In the genomic region with DNA sequence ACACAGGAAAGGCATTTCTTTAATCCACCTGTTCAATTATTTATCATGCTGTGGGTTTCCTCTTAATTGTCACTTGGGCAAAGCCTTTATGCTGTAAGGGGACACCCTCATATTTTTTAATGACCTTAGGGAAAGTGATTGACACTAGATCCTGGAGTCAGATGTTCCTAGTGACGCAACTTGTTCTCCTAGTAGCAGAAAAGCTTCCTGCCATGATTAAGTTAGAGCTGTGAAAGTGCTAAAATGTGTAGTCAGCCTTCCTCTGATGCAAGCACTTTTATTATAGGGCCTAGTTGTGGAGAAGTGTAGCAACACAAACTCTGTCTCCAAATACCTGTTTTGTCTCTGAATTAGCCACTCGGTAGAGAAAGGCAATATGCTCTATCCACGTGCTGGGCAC, we compare ENCODE assay signal across 2 cellular contexts.
TF ChIP-seq lines count a peak whose summit lies in the region.

No MANE protein-coding gene starts in this region.

TF ChIP-seq in HepG2, 621 proteins besides CTCF, POLR2A, EP300 and RAD21:
- TF ChIP-seq ZNF234 (CRISPR knock-in tag; conservative IDR thresholded peaks at IDR 0.05): no peak
- 0 out of 2 replicates have a peak, but pooled peaks have one; percentile 2 for TF ChIP-seq CEBPB (IDR thresholded peaks at IDR 0.05; ENCODE audit: borderline replicate concordance, low read depth, low read length)
- TF ChIP-seq ZBTB33 (CRISPR knock-in tag; IDR thresholded peaks at IDR 0.05): no peak

TF ChIP-seq in GM12891, 5 proteins besides CTCF, POLR2A, EP300 and RAD21:
- TF ChIP-seq SPI1 (IDR thresholded peaks at IDR 0.05; ENCODE audit: low read depth, low read length): no peak
- TF ChIP-seq POLR2AphosphoS5 (IDR thresholded peaks at IDR 0.05; ENCODE audit: low read depth, low read length): no peak
- TF ChIP-seq POU2F2 (IDR thresholded peaks at IDR 0.05; ENCODE audit: low read depth, low read length): no peak
- TF ChIP-seq TAF1 (IDR thresholded peaks at IDR 0.05; ENCODE audit: low read depth, low read length): no peak
- no peak for TF ChIP-seq PAX5 (IDR thresholded peaks at IDR 0.05; ENCODE audit: insufficient read depth, low read length, severe bottlenecking)
